Comparison of ENCODE assay signal across 18 cellular contexts in the genomic region with DNA sequence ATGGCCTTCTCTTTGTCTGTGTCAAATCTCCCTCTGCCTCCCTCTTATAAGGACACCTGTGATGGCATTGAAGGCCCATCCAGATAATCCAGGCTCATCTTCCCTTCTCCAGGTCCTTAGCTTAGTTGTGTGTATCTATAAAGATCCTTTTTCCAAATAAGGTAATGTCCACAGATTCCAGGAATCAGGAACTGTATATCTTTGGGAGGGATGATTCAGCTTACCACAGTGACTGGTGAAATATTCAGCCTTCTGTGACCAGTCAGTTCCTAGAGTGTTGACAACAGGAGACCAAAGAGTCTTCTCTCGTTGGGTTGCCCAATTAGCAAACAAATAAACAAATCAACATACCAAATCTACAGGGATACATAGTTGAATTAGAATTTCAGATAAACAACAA.
"Had no signal": no experiment of that assay in that cellular context is flagged by ENCODE, and none has a peak within 500 bp of the region (broad histone marks: within the 10 kb centered on the region; RNA-seq: fewer than 3 reads in every experiment).

No MANE protein-coding gene starts in this region.

- H3K4me1 ChIP-seq: left ventricle myocardium inferior had no signal

- ATAC-seq: natural killer cell treated with Interleukin-12 subunit alpha and Interleukin-12 subunit beta and Interleukin-15 and Interleukin-18, amount 100 ng/mL, for 72 hours; right cardiac atrium; stimulated activated naive CD8-positive, alpha-beta T cell treated with anti-CD3 and anti-CD28 coated beads, Interleukin-15, Interleukin-2, amounts not matched to agents 100 U/mL and 50 U/mL, for 24 hours had no signal

- DNase-seq: activated B cell treated with CpG ODN at 0.5 μM for 24 hours; activated CD4-positive, alpha-beta T cell treated with anti-CD3 and anti-CD28 coated beads, Interleukin-2, amount 10 ng/mL, durations not matched to agents 7 days and 5 days; activated CD8-positive, alpha-beta memory T cell treated with anti-CD3 and anti-CD28 coated beads for 24 hours; activated naive CD8-positive, alpha-beta T cell treated with anti-CD3 and anti-CD28 coated beads for 36 hours; amygdala; glutamatergic neuron; hypothalamus; kidney; left ventricle myocardium inferior; right cardiac atrium; small intestine; stimulated activated CD4-positive, alpha-beta T cell treated with anti-CD3 and anti-CD28 coated beads, Interleukin-4, amount 100 ng/mL, for 4 hours; stimulated activated CD8-positive, alpha-beta memory T cell treated with anti-CD3 and anti-CD28 coated beads, Interleukin-4, amount 100 ng/mL, for 48 hours; stimulated activated naive CD8-positive, alpha-beta T cell treated with anti-CD3 and anti-CD28 coated beads, Interleukin-15, Interleukin-2, amounts not matched to agents 100 U/mL and 50 U/mL, for 24 hours; SW 1271; trophoblast cell had no signal

- H3K4me3 ChIP-seq: left ventricle myocardium inferior had no signal

- H3K27ac ChIP-seq: epithelial cell of prostate, left ventricle myocardium inferior had no signal
